In genomic region chr11:96342131-96342970, GRCh38 we compare ENCODE assay signal across 8 cellular contexts. TPM values are rescaled to one million over a fixed set of nuclear protein-coding genes. Genes with fewer than 3 reads are reported as not detected.
A peak's percentile ranks its signal among the peaks of the same experiment; 100 is the strongest.
DNase-seq lines count a peak whose midpoint lies in the region; ATAC-seq and TF ChIP-seq lines count a peak whose summit lies in the region.

No MANE protein-coding gene starts in this region.

- DNase-seq in H7, result no peak
- DNase-seq in RWPE1 (ENCODE audit: low spot score), result peak; percentile 35
- no peak for DNase-seq in epithelial cell of proximal tubule (ENCODE audit: low read depth)
- no peak for DNase-seq in omental fat pad (ENCODE audit: low spot score)
- no peak for DNase-seq in H4 (ENCODE audit: low spot score)

- no peaks in the 10 kb centered on the region for H3K36me3 ChIP-seq in H7 (replicated peaks; ENCODE audit: control insufficient read depth, insufficient read depth, low read length)
- no peaks in the 10 kb centered on the region for H3K36me3 ChIP-seq in neuron (ENCODE audit: insufficient read depth, low read length)

- ATAC-seq in omental fat pad (ENCODE audit: low FRiP score), result no peak
- ATAC-seq in GM18870 (IDR thresholded peaks at IDR 0.05; ENCODE audit: unreplicated experiment), result no peak
- no peak for ATAC-seq in HG03108 (IDR thresholded peaks at IDR 0.05; ENCODE audit: unreplicated experiment)

- H3K27ac ChIP-seq in RWPE1, result peak overlapping the region; percentile 63

- 0 out of 2 replicates have a peak, but pooled peaks cover 4% of the 10 kb centered on the region for H3K27me3 ChIP-seq in H7 (ENCODE audit: control insufficient read depth, insufficient read depth, low read length)
- no peaks in the 10 kb centered on the region for H3K27me3 ChIP-seq in neuron (ENCODE audit: insufficient read depth, low read length)

- H3K9me3 ChIP-seq in neuron (ENCODE audit: low read length), result no peaks in the 10 kb centered on the region

- CTCF ChIA-PET in RWPE1 (lab: Yijun Ruan, JAX), result interaction anchor here (0.5 to 3.0 kb wide), 38 partner anchors 12 to 1188 kb away, joined by 3 to 48 read pairs (median 3); no protein-coding TSS in a partner anchor

- peak overlapping the region; percentile 78 for H2AFZ ChIP-seq in neuron (ENCODE audit: low read depth, low read length)

- peaks cover 53% of the 10 kb centered on the region for H3K4me1 ChIP-seq in neuron (ENCODE audit: insufficient read depth, low read length)

- TF ChIP-seq CTCF in RWPE1 (conservative IDR thresholded peaks at IDR 0.05; ENCODE audit: low read depth) (no peak), epithelial cell of proximal tubule (conservative IDR thresholded peaks at IDR 0.05; ENCODE audit: low read depth, low read length) (no peak), omental fat pad (IDR thresholded peaks at IDR 0.05) (no peak)

- POLR2A ChIA-PET in RWPE1 (lab: Yijun Ruan, JAX; ENCODE audit: low non-redundant PET), result no interaction called here

- H3K4me3 ChIP-seq in H7 (ENCODE audit: insufficient read depth, low read depth, low read length) (peak overlapping the region; percentile 70), epithelial cell of proximal tubule (ENCODE audit: low read depth, low read length) (peak overlapping the region; percentile 74), neuron (ENCODE audit: low read length) (peak overlapping the region; percentile 96)

RNA-seq across cellular contexts. Expression of gene MAML2, which starts 0.6 kb away (rescaled TPM):
- 3.6 and 5.8 TPM in 2 replicates for total RNA-seq in H7 (2014; rRNA removed; shearing (Covaris generic))
- total RNA-seq in epithelial cell of proximal tubule (4.9 and 5.1 TPM in 2 replicates), omental fat pad (10 to 100 TPM; 34.2 to 49.8 (median 44.4) TPM)
- 2.3 and 4.3 TPM in 2 replicates for total RNA-seq in H4 (2014; rRNA removed; shearing (Covaris generic))

RNA-seq across cellular contexts. Expression of gene CCDC82, which starts 47.4 kb away (rescaled TPM):
- total RNA-seq in H7 (2014; rRNA removed; shearing (Covaris generic)), result 7.4 and 10.0 TPM in 2 replicates
- total RNA-seq in epithelial cell of proximal tubule, result 10.7 and 12.7 TPM in 2 replicates
- 10 to 100 TPM; 16.0 to 34.4 (median 24.6) TPM for total RNA-seq in omental fat pad
- 5.5 and 8.5 TPM in 2 replicates for total RNA-seq in H4 (2014; rRNA removed; shearing (Covaris generic))

RNA-seq across cellular contexts. Expression of gene JRKL, which starts 47.5 kb away (rescaled TPM):
- total RNA-seq in H7 (2014; rRNA removed; shearing (Covaris generic)), result 3.8 TPM in 2 replicates
- total RNA-seq in epithelial cell of proximal tubule (5.1 and 7.0 TPM in 2 replicates), omental fat pad (1 to 10 TPM; 4.2 to 6.8 (median 6.2) TPM)
- total RNA-seq in H4 (2014; rRNA removed; shearing (Covaris generic)), result 4.1 and 4.6 TPM in 2 replicates
